In the genomic region with DNA sequence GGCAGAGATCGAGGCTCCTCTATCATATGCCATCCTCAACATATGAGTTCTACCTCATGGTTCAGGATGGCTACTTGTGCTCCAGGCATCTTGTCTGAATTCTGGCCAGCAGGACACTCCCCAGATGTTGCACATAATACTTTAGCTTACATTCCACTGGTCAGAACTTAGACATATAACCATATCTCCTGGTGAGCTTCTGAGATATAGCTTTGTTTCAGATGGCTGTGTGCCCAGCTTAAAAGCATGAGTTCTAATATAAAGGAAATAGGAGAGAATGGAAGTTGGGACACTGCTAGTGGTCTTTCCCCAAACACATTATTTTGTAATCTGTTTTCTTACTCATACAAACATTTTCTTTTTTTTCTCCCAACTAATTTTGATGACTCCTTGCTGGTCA, we compare ENCODE assay signal across 19 cellular contexts. TPM values are rescaled to one million over a fixed set of nuclear protein-coding genes. Genes with fewer than 3 reads are reported as not detected.
DNase-seq lines count a peak whose midpoint lies in the region; ATAC-seq, FAIRE-seq and TF ChIP-seq lines count a peak whose summit lies in the region.
"Had no signal": no experiment of that assay in that cellular context is flagged by ENCODE, and none has a peak within 500 bp of the region (broad histone marks: within the 10 kb centered on the region; RNA-seq: fewer than 3 reads in every experiment).

No MANE protein-coding gene starts in this region.

- no peak for ATAC-seq in CD8-positive, alpha-beta T cell
- no peak for ATAC-seq in HG02970 (IDR thresholded peaks at IDR 0.05; ENCODE audit: low FRiP score, unreplicated experiment)

- H3K4me1 ChIP-seq in keratinocyte (ENCODE audit: control insufficient read depth, extremely low read depth, insufficient read depth, low read length): no peaks in the 10 kb centered on the region
- H3K4me1 ChIP-seq in CD8-positive, alpha-beta T cell (ENCODE audit: insufficient read depth, low read length): peaks cover 13% of the 10 kb centered on the region
- H3K4me1 ChIP-seq: Peyer's patch, SJSA1 had no signal

- POLR2A ChIA-PET in CD8-positive, alpha-beta T cell (lab: Charles Lee): no interaction called here

- peak; percentile 10 for DNase-seq in EH (ENCODE audit: low read depth)
- DNase-seq in MG63: peak; percentile 22
- peak; percentile 59 to 78 for DNase-seq in cardiac fibroblast (ENCODE audit: low read depth in 2 of 2)
- no peak for DNase-seq in keratinocyte (ENCODE audit: low read depth, low spot score)
- no peak for DNase-seq in CD8-positive, alpha-beta T cell
- no peak for DNase-seq in GF-D8 (lab: John Stamatoyannopoulos, UW)
- DNase-seq in NCI-H1048 (lab: John Stamatoyannopoulos, UW): no peak
- DNase-seq: Calu3; CD4-positive, alpha-beta memory T cell; NCI-H1105 treated with DMSO at 0.1 percent for 48 hours; NCI-H1694; NCI-H2081 treated with DMSO at 0.1 percent for 48 hours; NK-92 treated with Interleukin-12 subunit alpha and Interleukin-12 subunit beta, amount 100 ng/mL, for 24 hours; Peyer's patch had no signal

- H3K36me3 ChIP-seq in MG63: no peaks in the 10 kb centered on the region
- H3K36me3 ChIP-seq in keratinocyte (ENCODE audit: control insufficient read depth in 2 of 2, extremely low read depth in 1 of 2, insufficient read depth in 2 of 2, low read length in 2 of 2): no peaks in the 10 kb centered on the region
- H3K36me3 ChIP-seq in CD8-positive, alpha-beta T cell (ENCODE audit: insufficient read depth, low read length): no peaks in the 10 kb centered on the region
- H3K36me3 ChIP-seq: Peyer's patch, SJSA1 had no signal

- H3K79me2 ChIP-seq in keratinocyte (ENCODE audit: control insufficient read depth, insufficient read depth, low read length): no peaks in the 10 kb centered on the region

- CTCF ChIA-PET in CD8-positive, alpha-beta T cell (lab: Charles Lee): no interaction called here

- H3K9ac ChIP-seq in keratinocyte (ENCODE audit: control insufficient read depth, extremely low read depth, insufficient read depth, low read length): no peak overlapping the region

- H3K9me3 Mint-ChIP-seq in CD8-positive, alpha-beta T cell: no peaks in the 10 kb centered on the region
- H3K9me3 Mint-ChIP-seq: CD4-positive, alpha-beta memory T cell; HFFc6 had no signal

- peaks cover 4% of the 10 kb centered on the region for H3K27me3 Mint-ChIP-seq in CD8-positive, alpha-beta T cell (ENCODE audit: low read depth)

- H3K4me1 Mint-ChIP-seq in CD8-positive, alpha-beta T cell (ENCODE audit: low read depth): peaks cover 11% of the 10 kb centered on the region

- FAIRE-seq in keratinocyte (lab: Jason Lieb, UNC): peak; percentile 44
- FAIRE-seq: H54 had no signal

- H3K9me3 ChIP-seq in MG63: no peaks in the 10 kb centered on the region
- no peaks in the 10 kb centered on the region for H3K9me3 ChIP-seq in keratinocyte (ENCODE audit: control insufficient read depth, low read depth, low read length)
- H3K9me3 ChIP-seq in CD8-positive, alpha-beta T cell (ENCODE audit: low read length): no peaks in the 10 kb centered on the region
- H3K9me3 ChIP-seq: Peyer's patch, SJSA1 had no signal

- intact Hi-C loops in CD8-positive, alpha-beta T cell (cut with DNase I, micrococcal nuclease): no loop called here

- dilution Hi-C loops in keratinocyte (cut with MboI; ENCODE audit: extremely low pct_ligation_motif_present, low sequenced_read_pairs): no loop called here

- no peak overlapping the region for H2AFZ ChIP-seq in keratinocyte (ENCODE audit: control insufficient read depth, low read length)

- H3K4me3 ChIP-seq in MG63 (no peak overlapping the region), cardiac fibroblast (replicated peaks in 1 of 2; ENCODE audit: low read depth in 2 of 2, low read length in 2 of 2) (no peak overlapping the region), keratinocyte (ENCODE audit: control insufficient read depth in 2 of 3, extremely low read depth in 1 of 3, insufficient read depth in 2 of 3, low read depth in 1 of 3, low read length in 3 of 3) (no peak overlapping the region)
- no peak overlapping the region for H3K4me3 ChIP-seq in CD8-positive, alpha-beta T cell (ENCODE audit: low read depth, low read length)
- H3K4me3 ChIP-seq: Peyer's patch, SJSA1 had no signal

- no peak for TF ChIP-seq CTCF in cardiac fibroblast (IDR thresholded peaks at IDR 0.05; ENCODE audit: low read depth, low read length)
- no peak for TF ChIP-seq CTCF in keratinocyte (optimal IDR thresholded peaks at IDR 0.05 in 1 of 3, IDR thresholded peaks at IDR 0.05 in 1 of 3, conservative IDR thresholded peaks at IDR 0.05 in 1 of 3; ENCODE audit: extremely low read depth in 1 of 3, insufficient read depth in 2 of 3, low read length in 3 of 3)
- TF ChIP-seq CTCF in CD8-positive, alpha-beta T cell (IDR thresholded peaks at IDR 0.05): no peak

- no peak overlapping the region for H3K4me2 ChIP-seq in keratinocyte (ENCODE audit: control insufficient read depth, extremely low read depth, insufficient read depth, low read depth, low read length)

- no peak overlapping the region for H3K27ac Mint-ChIP-seq in CD8-positive, alpha-beta T cell
- H3K27ac Mint-ChIP-seq: HFFc6 had no signal

- H3K4me3 Mint-ChIP-seq in CD8-positive, alpha-beta T cell: no peak overlapping the region
- H3K4me3 Mint-ChIP-seq: HFFc6 had no signal

- no peaks in the 10 kb centered on the region for H3K27me3 ChIP-seq in MG63
- no peaks in the 10 kb centered on the region for H3K27me3 ChIP-seq in keratinocyte (ENCODE audit: control insufficient read depth, extremely low read depth, insufficient read depth, low read length)
- no peaks in the 10 kb centered on the region for H3K27me3 ChIP-seq in CD8-positive, alpha-beta T cell (ENCODE audit: insufficient read depth, low read length)
- H3K27me3 ChIP-seq: Peyer's patch had no signal

- no peaks in the 10 kb centered on the region for H3K9me1 ChIP-seq in keratinocyte (ENCODE audit: control insufficient read depth, extremely low read depth, insufficient read depth, low read length)

- H3K27ac ChIP-seq in keratinocyte (ENCODE audit: control insufficient read depth, insufficient read depth, low read length): no peak overlapping the region
- H3K27ac ChIP-seq in CD8-positive, alpha-beta T cell (ENCODE audit: low read depth, low read length): no peak overlapping the region
- H3K27ac ChIP-seq: HL-60, Peyer's patch, SJSA1 had no signal

- no peaks in the 10 kb centered on the region for H4K20me1 ChIP-seq in keratinocyte (ENCODE audit: control insufficient read depth, extremely low read depth, insufficient read depth, low read length)

- no peaks in the 10 kb centered on the region for H3K36me3 Mint-ChIP-seq in CD8-positive, alpha-beta T cell
- H3K36me3 Mint-ChIP-seq: CD4-positive, alpha-beta memory T cell had no signal

RNA-seq across cellular contexts. Expression of a gene that starts 50.8 kb away (rescaled TPM):
- total RNA-seq in MG63 (2014; rRNA removed; shearing (Covaris generic); ENCODE audit: low replicate concordance): 29.5 and 40.1 TPM in 2 replicates
- polyA plus RNA-seq in keratinocyte: 21.0 to 38.3 TPM (median 28.6 TPM) in 3 replicates
- polyA plus RNA-seq in keratinocyte (2011; ENCODE audit: low read depth): 166 TPM
- 12.9 and 26.5 TPM in 2 replicates for polyA plus RNA-seq in keratinocyte (2011; cell fraction: cytosol; rRNA removed)
- polyA plus RNA-seq in keratinocyte (2011; cell fraction: nucleus; rRNA removed): 47.4 and 68.1 TPM in 2 replicates
- polyA plus RNA-seq in keratinocyte (2012; ENCODE audit: low replicate concordance): 16.4 and 93.2 TPM in 2 replicates
- 3.8 to 28.9 TPM (median 14.3 TPM) in 3 replicates for polyA minus RNA-seq in keratinocyte
- 8.1 TPM for polyA minus RNA-seq in keratinocyte (2011; cell fraction: cytosol; rRNA and poly(A)+ RNA removed)
- polyA minus RNA-seq in keratinocyte (2011; cell fraction: nucleus; rRNA and poly(A)+ RNA removed): 36.2 and 46.7 TPM in 2 replicates
- 100 to 1,000 TPM; 292 to 301 TPM for total RNA-seq in CD8-positive, alpha-beta T cell

Comparison
In these comparisons a context has a peak if more than half of its experiments do, and no peak if none do; other contexts are left out.
1. DNase-seq: peak in EH (single experiment), MG63 (single experiment) and cardiac fibroblast (2 of 2); none in keratinocyte (single experiment), CD8-positive, alpha-beta T cell (0 of 7), GF-D8 (single experiment) and NCI-H1048 (single experiment).